In the genomic region with DNA sequence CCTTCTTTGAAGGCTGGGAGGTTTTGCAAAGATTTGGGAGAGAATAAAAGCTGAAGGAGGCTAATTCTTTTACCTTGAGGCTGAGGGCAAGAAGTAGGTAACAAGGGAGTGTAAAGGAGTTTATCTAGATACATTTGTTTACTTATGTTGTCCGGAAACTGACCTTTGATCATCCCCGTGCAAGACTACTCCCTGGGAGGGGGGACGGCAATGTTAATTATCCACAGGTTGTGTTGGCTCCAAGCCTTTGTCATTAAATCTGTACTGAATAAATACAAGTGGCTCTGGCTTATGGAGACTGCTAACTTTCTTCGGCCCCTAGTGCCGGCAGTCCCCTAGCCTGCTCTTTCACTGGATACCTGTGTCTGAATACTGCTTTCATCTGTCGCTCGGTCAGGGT, we compare ENCODE assay signal across 28 cellular contexts.
A peak's percentile ranks its signal among the peaks of the same experiment; 100 is the strongest.
DNase-seq lines count a peak whose midpoint lies in the region; ATAC-seq, FAIRE-seq and TF ChIP-seq lines count a peak whose summit lies in the region.
"Had no signal": no experiment of that assay in that cellular context is flagged by ENCODE, and none has a peak within 500 bp of the region (broad histone marks: within the 10 kb centered on the region; RNA-seq: fewer than 3 reads in every experiment).

No MANE protein-coding gene starts in this region.

- H3K4me3 ChIP-seq in liver (ENCODE audit: low read depth in 1 of 3, low read length in 3 of 3) (peak overlapping the region in 1 of 3 donors; percentile 32), small intestine (ENCODE audit: low read depth in 1 of 2, low read length in 2 of 2) (no peak overlapping the region)
- H3K4me3 ChIP-seq: BLaER1 treated with 17β-estradiol and CSF1 and Interleukin-3, amounts not matched to agents 10 nM and 100 nM; GM23338; HAP-1; SJSA1 had no signal

- H3K27ac ChIP-seq in liver (ENCODE audit: low read depth in 1 of 2, low read length in 2 of 2) (no peak overlapping the region), small intestine (ENCODE audit: low read depth in 1 of 2, low read length in 1 of 2) (no peak overlapping the region)
- H3K27ac ChIP-seq: BLaER1 treated with 17β-estradiol and CSF1 and Interleukin-3, amounts not matched to agents 10 nM and 100 nM; KMS-11; SJSA1 had no signal

- no peak overlapping the region for H3K4me3 Mint-ChIP-seq in Calu3 (ENCODE audit: low read depth, unreplicated experiment)
- H3K4me3 Mint-ChIP-seq: CD4-positive, alpha-beta T cell; GM23338; HFFc6; IgD-negative memory B cell; T-cell had no signal

- no peak overlapping the region for H3K27ac Mint-ChIP-seq in Calu3 (ENCODE audit: unreplicated experiment)
- H3K27ac Mint-ChIP-seq: CD4-positive, alpha-beta T cell; GM23338; HFFc6; IgD-negative memory B cell; T-cell had no signal

- H3K36me3 ChIP-seq in liver (ENCODE audit: control insufficient read depth in 4 of 4, insufficient read depth in 3 of 4, low read depth in 1 of 4, low read length in 3 of 4) = no peaks in the 10 kb centered on the region
- H3K36me3 ChIP-seq in small intestine (ENCODE audit: control insufficient read depth in 2 of 2, insufficient read depth in 2 of 2, low read length in 2 of 2) = no peaks in the 10 kb centered on the region
- H3K36me3 ChIP-seq: BLaER1 treated with 17β-estradiol and CSF1 and Interleukin-3, amounts not matched to agents 10 nM and 100 nM; HAP-1; SJSA1 had no signal

- WGBS in liver = 55% methylated on average over 7 of the region's 7 CpGs
- 58 to 82% (median 68%) methylated on average over 7 of the region's 7 CpGs for WGBS in small intestine, 3 donors

- TF ChIP-seq RAD21 in liver (IDR thresholded peaks at IDR 0.05) = no peak

- no peaks in the 10 kb centered on the region for H3K36me3 Mint-ChIP-seq in Calu3 (ENCODE audit: insufficient read depth, unreplicated experiment)
- H3K36me3 Mint-ChIP-seq: T-cell had no signal

- H3K9ac ChIP-seq in liver (ENCODE audit: low read depth in 1 of 2, low read length in 2 of 2) = no peak overlapping the region
- H3K9ac ChIP-seq: BLaER1 treated with 17β-estradiol and CSF1 and Interleukin-3, amounts not matched to agents 10 nM and 100 nM; KMS-11 had no signal

- H3K4me1 ChIP-seq in liver (ENCODE audit: control insufficient read depth in 4 of 4, insufficient read depth in 4 of 4, low read length in 3 of 4) (peaks cover 0 to 2% (median 0%) of the 10 kb centered on the region in 4 donors), small intestine (ENCODE audit: control insufficient read depth in 2 of 2, insufficient read depth in 1 of 2, low read depth in 1 of 2, low read length in 1 of 2) (no peaks in the 10 kb centered on the region)
- H3K4me1 ChIP-seq: BLaER1 treated with 17β-estradiol and CSF1 and Interleukin-3, amounts not matched to agents 10 nM and 100 nM; HAP-1; SJSA1 had no signal

- H3K9me3 ChIP-seq in liver (ENCODE audit: control insufficient read depth in 4 of 4, low read length in 3 of 4) = no peaks in the 10 kb centered on the region
- H3K9me3 ChIP-seq in small intestine (ENCODE audit: control insufficient read depth, low read depth) = no peaks in the 10 kb centered on the region
- H3K9me3 ChIP-seq: HAP-1, SJSA1 had no signal

- no peaks in the 10 kb centered on the region for H3K27me3 Mint-ChIP-seq in Calu3 (ENCODE audit: unreplicated experiment)
- H3K27me3 Mint-ChIP-seq: CD4-positive, alpha-beta T cell; IgD-negative memory B cell; T-cell had no signal

- H3K27me3 ChIP-seq in liver (ENCODE audit: control insufficient read depth in 4 of 4, insufficient read depth in 4 of 4, low read length in 3 of 4) (no peaks in the 10 kb centered on the region), small intestine (ENCODE audit: control insufficient read depth in 2 of 2, insufficient read depth in 2 of 2, low read length in 2 of 2) (no peaks in the 10 kb centered on the region)
- H3K27me3 ChIP-seq: BLaER1 treated with 17β-estradiol and CSF1 and Interleukin-3, amounts not matched to agents 10 nM and 100 nM; SJSA1 had no signal

- no peak for FAIRE-seq in small intestine (lab: Jason Lieb, UNC)
- FAIRE-seq: A204.1, GM12892 had no signal

- CTCF ChIA-PET in Calu3 (lab: Charles Lee) = interaction anchor here (0.6 kb wide), 1 partner anchor 1047 kb away, joined by 3 read pairs; no protein-coding TSS in a partner anchor

- H3K4me1 Mint-ChIP-seq in Calu3 (ENCODE audit: low read depth, unreplicated experiment) = peaks cover 14% of the 10 kb centered on the region
- H3K4me1 Mint-ChIP-seq: GM23338, IgD-negative memory B cell, T-cell had no signal

- no TSS peak for BruUV-seq in Calu3 (replicated peaks; lab: Mats Ljungman, UMichigan)

- intact Hi-C loops in Calu3 (cut with micrococcal nuclease; ENCODE audit: unreplicated experiment) = no loop called here

- DNase-seq in Calu3 = peak; percentile 38
- peak; percentile 57 for DNase-seq in LoVo (ENCODE audit: low spot score)
- DNase-seq in small intestine = peak; percentile 87
- DNase-seq in OCI-M1 (lab: John Stamatoyannopoulos, UW) = no peak
- DNase-seq: AML-193; CD4-positive, alpha-beta T cell; DND-41; HFFc6; NCI-H1092; NCI-H1417 treated with DMSO at 0.1 percent for 48 hours; NCI-H1694 treated with DMSO at 0.1 percent for 48 hours; NCI-H2081; NCI-H2227 treated with DMSO at 0.1 percent for 48 hours; NCI-H526 treated with DMSO at 0.1 percent for 48 hours; Right ventricle myocardium superior; RPMI8226; T-cell had no signal

- TF ChIP-seq CTCF in Calu3 (IDR thresholded peaks at IDR 0.05; ENCODE audit: unreplicated experiment) (no peak), liver (IDR thresholded peaks at IDR 0.05; ENCODE audit: low read depth, low read length, missing input control) (no peak)

- no peak for ATAC-seq in GM19395 (IDR thresholded peaks at IDR 0.05; ENCODE audit: unreplicated experiment)
- ATAC-seq in HG02852 (IDR thresholded peaks at IDR 0.05; ENCODE audit: unreplicated experiment) = no peak
- ATAC-seq: GM23338, T-cell had no signal

- peaks cover 3% of the 10 kb centered on the region for H3K9me3 Mint-ChIP-seq in Calu3 (ENCODE audit: low read depth, unreplicated experiment)

TF ChIP-seq in liver, 16 proteins besides CTCF, POLR2A, EP300 and RAD21:
- TF ChIP-seq FOXA1 (IDR thresholded peaks at IDR 0.05) (no peak), FOXA2 (IDR thresholded peaks at IDR 0.05) (peak; percentile 15), HNF4A (conservative IDR thresholded peaks at IDR 0.05) (peak; percentile 67 to 74), RXRA (IDR thresholded peaks at IDR 0.05) (peak; percentile 12 to 30), JUND (IDR thresholded peaks at IDR 0.05) (no peak), EGR1 (IDR thresholded peaks at IDR 0.05; ENCODE audit: low read depth in 2 of 2) (no peak), TAF1 (conservative IDR thresholded peaks at IDR 0.05) (no peak), YY1 (IDR thresholded peaks at IDR 0.05) (no peak), HNF4G (IDR thresholded peaks at IDR 0.05) (peak; percentile 34), NR2F2 (IDR thresholded peaks at IDR 0.05) (no peak), SP1 (IDR thresholded peaks at IDR 0.05) (peak; percentile 47), GABPA (IDR thresholded peaks at IDR 0.05 in 1 of 2, conservative IDR thresholded peaks at IDR 0.05 in 1 of 2) (no peak)
- TF ChIP-seq, protein P1, sequence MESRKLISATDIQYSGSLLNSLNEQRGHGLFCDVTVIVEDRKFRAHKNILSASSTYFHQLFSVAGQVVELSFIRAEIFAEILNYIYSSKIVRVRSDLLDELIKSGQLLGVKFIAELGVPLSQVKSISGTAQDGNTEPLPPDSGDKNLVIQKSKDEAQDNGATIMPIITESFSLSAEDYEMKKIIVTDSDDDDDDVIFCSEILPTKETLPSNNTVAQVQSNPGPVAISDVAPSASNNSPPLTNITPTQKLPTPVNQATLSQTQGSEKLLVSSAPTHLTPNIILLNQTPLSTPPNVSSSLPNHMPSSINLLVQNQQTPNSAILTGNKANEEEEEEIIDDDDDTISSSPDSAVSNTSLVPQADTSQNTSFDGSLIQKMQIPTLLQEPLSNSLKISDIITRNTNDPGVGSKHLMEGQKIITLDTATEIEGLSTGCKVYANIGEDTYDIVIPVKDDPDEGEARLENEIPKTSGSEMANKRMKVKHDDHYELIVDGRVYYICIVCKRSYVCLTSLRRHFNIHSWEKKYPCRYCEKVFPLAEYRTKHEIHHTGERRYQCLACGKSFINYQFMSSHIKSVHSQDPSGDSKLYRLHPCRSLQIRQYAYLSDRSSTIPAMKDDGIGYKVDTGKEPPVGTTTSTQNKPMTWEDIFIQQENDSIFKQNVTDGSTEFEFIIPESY (IDR thresholded peaks at IDR 0.05) = no peak
- TF ChIP-seq, protein P2, sequence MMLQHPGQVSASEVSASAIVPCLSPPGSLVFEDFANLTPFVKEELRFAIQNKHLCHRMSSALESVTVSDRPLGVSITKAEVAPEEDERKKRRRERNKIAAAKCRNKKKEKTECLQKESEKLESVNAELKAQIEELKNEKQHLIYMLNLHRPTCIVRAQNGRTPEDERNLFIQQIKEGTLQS (IDR thresholded peaks at IDR 0.05) = no peak
- TF ChIP-seq, protein P3, sequence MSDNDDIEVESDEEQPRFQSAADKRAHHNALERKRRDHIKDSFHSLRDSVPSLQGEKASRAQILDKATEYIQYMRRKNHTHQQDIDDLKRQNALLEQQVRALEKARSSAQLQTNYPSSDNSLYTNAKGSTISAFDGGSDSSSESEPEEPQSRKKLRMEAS (IDR thresholded peaks at IDR 0.05) = no peak
- TF ChIP-seq, protein P4, sequence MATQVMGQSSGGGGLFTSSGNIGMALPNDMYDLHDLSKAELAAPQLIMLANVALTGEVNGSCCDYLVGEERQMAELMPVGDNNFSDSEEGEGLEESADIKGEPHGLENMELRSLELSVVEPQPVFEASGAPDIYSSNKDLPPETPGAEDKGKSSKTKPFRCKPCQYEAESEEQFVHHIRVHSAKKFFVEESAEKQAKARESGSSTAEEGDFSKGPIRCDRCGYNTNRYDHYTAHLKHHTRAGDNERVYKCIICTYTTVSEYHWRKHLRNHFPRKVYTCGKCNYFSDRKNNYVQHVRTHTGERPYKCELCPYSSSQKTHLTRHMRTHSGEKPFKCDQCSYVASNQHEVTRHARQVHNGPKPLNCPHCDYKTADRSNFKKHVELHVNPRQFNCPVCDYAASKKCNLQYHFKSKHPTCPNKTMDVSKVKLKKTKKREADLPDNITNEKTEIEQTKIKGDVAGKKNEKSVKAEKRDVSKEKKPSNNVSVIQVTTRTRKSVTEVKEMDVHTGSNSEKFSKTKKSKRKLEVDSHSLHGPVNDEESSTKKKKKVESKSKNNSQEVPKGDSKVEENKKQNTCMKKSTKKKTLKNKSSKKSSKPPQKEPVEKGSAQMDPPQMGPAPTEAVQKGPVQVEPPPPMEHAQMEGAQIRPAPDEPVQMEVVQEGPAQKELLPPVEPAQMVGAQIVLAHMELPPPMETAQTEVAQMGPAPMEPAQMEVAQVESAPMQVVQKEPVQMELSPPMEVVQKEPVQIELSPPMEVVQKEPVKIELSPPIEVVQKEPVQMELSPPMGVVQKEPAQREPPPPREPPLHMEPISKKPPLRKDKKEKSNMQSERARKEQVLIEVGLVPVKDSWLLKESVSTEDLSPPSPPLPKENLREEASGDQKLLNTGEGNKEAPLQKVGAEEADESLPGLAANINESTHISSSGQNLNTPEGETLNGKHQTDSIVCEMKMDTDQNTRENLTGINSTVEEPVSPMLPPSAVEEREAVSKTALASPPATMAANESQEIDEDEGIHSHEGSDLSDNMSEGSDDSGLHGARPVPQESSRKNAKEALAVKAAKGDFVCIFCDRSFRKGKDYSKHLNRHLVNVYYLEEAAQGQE (IDR thresholded peaks at IDR 0.05) = no peak
